Comparison of ENCODE assay signal across 13 cellular contexts in genomic region chr17:27974531-27975145, GRCh38.
A peak's percentile ranks its signal among the peaks of the same experiment; 100 is the strongest.
DNase-seq lines count a peak whose midpoint lies in the region.
"Had no signal": no experiment of that assay in that cellular context is flagged by ENCODE, and none has a peak within 500 bp of the region (broad histone marks: within the 10 kb centered on the region; RNA-seq: fewer than 3 reads in every experiment).

No MANE protein-coding gene starts in this region.

- DNase-seq in NCI-H82 (lab: John Stamatoyannopoulos, UW) (peak; percentile 56), NCI-H82 treated with DMSO at 0.1 percent for 48 hours (lab: John Stamatoyannopoulos, UW; ENCODE audit: unreplicated experiment) (no peak), islet precursor cell (peak; percentile 66), NCI-H2227 (lab: John Stamatoyannopoulos, UW; ENCODE audit: unreplicated experiment) (no peak), NCI-H2107 treated with DMSO at 0.1 percent for 48 hours (lab: John Stamatoyannopoulos, UW; ENCODE audit: unreplicated experiment) (no peak)
- no peak for DNase-seq in activated CD4-positive, alpha-beta T cell treated with anti-CD3 and anti-CD28 coated beads, Interleukin-2, amount 50 U/mL, for 48 hours
- DNase-seq: 8988T, C1 segment of cervical spinal cord, Karpas-422, NCI-H1417 treated with DMSO at 0.1 percent for 48 hours, NCI-H2029 treated with DMSO at 0.1 percent for 48 hours had no signal

- H3K27ac ChIP-seq in angular gyrus (ENCODE audit: low read depth, low read length) = peak overlapping the region; percentile 56
- H3K27ac ChIP-seq in temporal lobe (ENCODE audit: low read depth, low read length) = peak overlapping the region; percentile 47

Comparison
In these comparisons a context has a peak if more than half of its experiments do, and no peak if none do; other contexts are left out.
1. DNase-seq: peak in NCI-H82 (single experiment) and islet precursor cell (single experiment); none in NCI-H82 treated with DMSO at 0.1 percent for 48 hours (single experiment), NCI-H2227 (single experiment), activated CD4-positive, alpha-beta T cell treated with anti-CD3 and anti-CD28 coated beads, Interleukin-2, amount 50 U/mL, for 48 hours (0 of 2) and NCI-H2107 treated with DMSO at 0.1 percent for 48 hours (single experiment).